Comparison of ENCODE assay signal across 8 cellular contexts in the genomic region with DNA sequence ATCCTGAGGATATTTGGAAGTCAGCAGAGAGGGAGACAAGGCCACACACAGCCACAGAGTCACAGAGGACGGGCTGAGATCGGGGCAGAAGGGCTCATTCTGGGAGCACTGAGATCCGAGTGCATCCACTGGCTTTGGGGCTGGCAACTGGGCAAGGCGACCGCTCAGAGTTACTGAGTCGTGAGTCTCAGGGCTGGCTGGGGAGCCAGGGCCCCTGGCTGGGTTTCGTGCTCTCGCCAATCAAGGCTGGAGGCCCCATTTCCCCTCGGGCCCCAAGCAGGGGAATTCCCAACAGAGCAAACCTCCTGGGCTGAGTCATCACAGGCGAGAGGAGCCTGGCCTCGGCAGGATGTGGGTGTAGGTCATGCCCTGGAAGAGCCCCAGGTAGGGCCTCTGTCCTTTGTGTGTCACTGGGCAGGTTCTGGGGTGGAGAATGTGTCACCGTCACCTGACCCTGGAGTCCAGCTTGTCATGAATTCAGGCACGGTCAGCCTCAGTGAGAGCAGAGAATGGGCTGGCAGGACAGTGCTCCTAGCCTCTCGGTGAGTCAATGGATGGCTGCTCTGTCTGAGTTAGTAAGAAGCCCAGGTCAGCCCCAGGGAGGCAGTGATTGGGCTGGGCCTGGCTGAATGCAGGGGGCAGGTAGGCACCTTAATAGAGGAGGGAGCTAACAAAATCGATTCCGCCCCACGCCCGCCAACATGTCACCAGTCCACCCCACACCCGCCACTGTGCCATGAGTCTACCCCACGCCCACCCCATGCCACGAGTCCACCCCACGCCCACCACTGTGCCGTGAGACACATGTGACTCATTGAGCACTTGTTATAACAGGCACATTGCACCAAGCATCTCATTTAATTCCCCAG. TPM values are rescaled to one million over a fixed set of nuclear protein-coding genes. Genes with fewer than 3 reads are reported as not detected.
DNase-seq lines count a peak whose midpoint lies in the region; ATAC-seq, FAIRE-seq and TF ChIP-seq lines count a peak whose summit lies in the region.

No MANE protein-coding gene starts in this region.

- peak overlapping the region; percentile 25 for H2BK120ac ChIP-seq in trophoblast cell (ENCODE audit: insufficient read depth, low read length, poor library complexity)

- peak overlapping the region; percentile 36 for H3K18ac ChIP-seq in trophoblast cell (ENCODE audit: low read length)

- H3K4me3 ChIP-seq in esophagus squamous epithelium (peak overlapping the region in 1 of 4 donors; percentile 12), trophoblast cell (ENCODE audit: low read depth, low read length) (no peak overlapping the region), WERI-Rb-1 (ENCODE audit: low read depth, low read length) (no peak overlapping the region)

- peak; percentile 74 for ATAC-seq in HG02759 (IDR thresholded peaks at IDR 0.05; ENCODE audit: unreplicated experiment)

- no peak overlapping the region for H2AFZ ChIP-seq in trophoblast cell (ENCODE audit: insufficient read depth, low read length, poor library complexity)

- TF ChIP-seq CTCF in esophagus squamous epithelium (IDR thresholded peaks at IDR 0.05) (no peak), WERI-Rb-1 (IDR thresholded peaks at IDR 0.05; ENCODE audit: low read depth, low read length) (no peak)

- H2AK5ac ChIP-seq in trophoblast cell (ENCODE audit: low read length), result no peak overlapping the region

- 23 to 30% methylated on average over 9 to 16 of the region's 23 CpGs for WGBS in esophagus squamous epithelium, 2 donors
- WGBS in trophoblast cell (ENCODE audit: extremely low coverage, insufficient coverage, insufficient read length), result no CpG with 5 or more reads among the region's 23 CpGs

- H4K8ac ChIP-seq in trophoblast cell (ENCODE audit: low read depth, low read length), result peak overlapping the region; percentile 21

- H2BK5ac ChIP-seq in trophoblast cell (ENCODE audit: low read depth, low read length, poor library complexity), result peak overlapping the region; percentile 11

- H3K4me1 ChIP-seq in esophagus squamous epithelium, result peaks cover 14 to 90% (median 43%) of the 10 kb centered on the region in 3 donors
- peaks cover 19 to 28% of the 10 kb centered on the region in 2 experiments for H3K4me1 ChIP-seq in trophoblast cell (ENCODE audit: control insufficient read depth in 1 of 2, insufficient read depth in 2 of 2, low read length in 2 of 2)

- peak overlapping the region; percentile 27 for H2BK12ac ChIP-seq in trophoblast cell (ENCODE audit: low read length)

- H3K9ac ChIP-seq in trophoblast cell (ENCODE audit: low read length), result no peak overlapping the region

- H3K27ac ChIP-seq in esophagus squamous epithelium (peak overlapping the region; percentile 61 to 88 (median 74)), trophoblast cell (ENCODE audit: low read depth, low read length) (no peak overlapping the region), WERI-Rb-1 (no peak overlapping the region)

- no peaks in the 10 kb centered on the region for H3K79me2 ChIP-seq in trophoblast cell (ENCODE audit: control insufficient read depth, insufficient read depth, low read length, poor library complexity)

- H3K9me3 ChIP-seq in esophagus squamous epithelium (no peaks in the 10 kb centered on the region), trophoblast cell (ENCODE audit: insufficient read depth, low read depth, low read length) (no peaks in the 10 kb centered on the region), WERI-Rb-1 (ENCODE audit: severe bottlenecking) (no peaks in the 10 kb centered on the region)

- peak; percentile 81 for DNase-seq in GM18507 (ENCODE audit: extremely low spot score, insufficient read length, low read depth)
- DNase-seq in NCI-H69 (lab: John Stamatoyannopoulos, UW), result peak; percentile 20
- DNase-seq in activated CD8-positive, alpha-beta memory T cell treated with anti-CD3 and anti-CD28 coated beads, Interleukin-2, amount 50 U/mL, for 24 hours (ENCODE audit: extremely low read depth), result peak; percentile 85
- peak; percentile 41 for DNase-seq in esophagus squamous epithelium (lab: John Stamatoyannopoulos, UW)
- peak; percentile 98 for DNase-seq in trophoblast cell
- no peak for DNase-seq in DMS79 (lab: John Stamatoyannopoulos, UW)
- no peak for DNase-seq in WERI-Rb-1

- H3K27me3 ChIP-seq in esophagus squamous epithelium, result peaks cover 0 to 2% (median 0%) of the 10 kb centered on the region in 4 donors
- H3K27me3 ChIP-seq in trophoblast cell (ENCODE audit: insufficient read depth, low read length), result no peaks in the 10 kb centered on the region
- no peaks in the 10 kb centered on the region for H3K27me3 ChIP-seq in WERI-Rb-1 (ENCODE audit: insufficient read depth, low read depth, severe bottlenecking)

- H3K14ac ChIP-seq in trophoblast cell (ENCODE audit: low read length), result no peak overlapping the region

- TF ChIP-seq POLR2A in esophagus squamous epithelium (IDR thresholded peaks at IDR 0.05), result peak in 1 of 4 donors; percentile 24

- no peak overlapping the region for H4K91ac ChIP-seq in trophoblast cell (ENCODE audit: low read depth, low read length)

- H4K12ac ChIP-seq in trophoblast cell (ENCODE audit: low read depth, low read length), result no peak overlapping the region

- H3K4me2 ChIP-seq in trophoblast cell (ENCODE audit: low read length), result peak overlapping the region; percentile 39

- intact Hi-C loops in esophagus squamous epithelium (cut with DNase I), result no loop called here

- peak; percentile 99 for FAIRE-seq in GM18507 (lab: Jason Lieb, UNC)

- H3K23ac ChIP-seq in trophoblast cell (ENCODE audit: low read length), result no peak overlapping the region

- H3K4ac ChIP-seq in trophoblast cell (ENCODE audit: low read depth, low read length), result no peak overlapping the region

- peaks cover 6% of the 10 kb centered on the region for H3K79me1 ChIP-seq in trophoblast cell (ENCODE audit: low read length)

- H3K36me3 ChIP-seq in esophagus squamous epithelium (no peaks in the 10 kb centered on the region), trophoblast cell (ENCODE audit: control insufficient read depth in 1 of 2, insufficient read depth in 2 of 2, low read length in 2 of 2) (no peaks in the 10 kb centered on the region), WERI-Rb-1 (no peaks in the 10 kb centered on the region)

RNA-seq across cellular contexts. Expression of a gene that starts 16.9 kb away (rescaled TPM):
- total RNA-seq in esophagus squamous epithelium, result 1 to 10 TPM in 3 of 4 donors, under 1 TPM in 1; 0.83 to 8.8 (median 3.7) TPM
- polyA plus RNA-seq in trophoblast cell (2013), result 0.83 and 1.3 TPM in 2 replicates

RNA-seq across cellular contexts. Expression of a gene that starts 32.3 kb away (rescaled TPM):
- total RNA-seq in esophagus squamous epithelium, result not detected
- polyA plus RNA-seq in trophoblast cell (2013), result 0.04 TPM in 1 of 2 replicates, not detected in the other

RNA-seq across cellular contexts. Expression of a gene that starts 37.6 kb away (rescaled TPM):
- not detected for total RNA-seq in esophagus squamous epithelium
- 0.03 TPM in 1 of 2 replicates, not detected in the other for polyA plus RNA-seq in trophoblast cell (2013)

Comparison
In these comparisons a context has a peak if more than half of its experiments do, and no peak if none do; other contexts are left out.
1. DNase-seq: peak in GM18507 (single experiment), NCI-H69 (single experiment), activated CD8-positive, alpha-beta memory T cell treated with anti-CD3 and anti-CD28 coated beads, Interleukin-2, amount 50 U/mL, for 24 hours (single experiment), esophagus squamous epithelium (single experiment) and trophoblast cell (2 of 2); none in DMS79 (single experiment) and WERI-Rb-1 (single experiment).
2. H3K27ac ChIP-seq: peak in esophagus squamous epithelium (4 of 4); none in trophoblast cell (single experiment) and WERI-Rb-1 (single experiment).